16 cellular contexts compared by ENCODE assay signal in the genomic region with DNA sequence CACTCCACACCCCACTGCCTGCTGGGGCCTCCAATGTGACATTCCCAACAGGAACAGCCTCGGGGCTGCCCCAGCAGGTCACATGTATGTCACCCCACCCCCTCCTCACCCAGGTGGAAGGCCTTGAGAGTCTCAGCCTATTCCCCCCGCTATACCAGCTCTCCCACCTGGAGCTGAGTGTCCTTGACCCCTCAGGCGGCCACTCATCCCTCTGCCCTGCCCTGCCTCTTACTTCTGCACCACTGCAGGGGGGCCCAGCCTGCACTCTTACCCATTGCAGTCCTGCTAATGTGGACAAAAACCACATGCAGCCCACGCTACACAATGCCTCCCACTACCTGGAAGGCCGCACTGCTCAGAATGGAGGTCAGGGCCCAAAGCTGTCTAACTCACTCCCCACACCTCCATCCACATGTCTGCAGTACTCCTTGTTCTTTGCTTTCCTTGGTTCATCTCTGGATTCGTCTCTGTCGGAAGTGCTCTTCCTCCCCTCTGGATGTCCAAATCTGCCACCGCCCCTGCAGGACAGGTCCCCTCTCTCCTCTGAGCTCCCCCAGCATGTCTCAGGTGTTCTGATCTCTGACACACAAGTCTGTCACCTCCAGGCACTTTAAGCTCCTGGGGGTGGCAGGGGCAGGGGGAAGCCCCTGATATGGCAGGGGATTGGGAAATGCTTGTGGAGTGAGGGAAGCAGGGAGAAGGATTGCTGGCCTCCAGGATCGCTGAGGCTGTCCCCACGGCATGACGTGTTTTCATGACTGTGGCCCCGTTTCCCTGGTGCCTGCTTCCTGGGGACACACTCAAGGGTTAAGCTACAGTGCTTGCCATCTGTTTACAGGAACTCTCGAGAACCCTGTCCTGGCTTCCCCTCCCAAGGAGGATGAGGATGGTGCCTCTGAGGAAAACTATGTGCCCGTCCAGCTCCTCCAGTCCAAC. TPM values are rescaled to one million over a fixed set of nuclear protein-coding genes. Genes with fewer than 3 reads are reported as not detected.
DNase-seq lines count a peak whose midpoint lies in the region; ATAC-seq, FAIRE-seq and TF ChIP-seq lines count a peak whose summit lies in the region.
"Had no signal": no experiment of that assay in that cellular context is flagged by ENCODE, and none has a peak within 500 bp of the region (broad histone marks: within the 10 kb centered on the region; RNA-seq: fewer than 3 reads in every experiment).

No MANE protein-coding gene starts in this region.

- no peak overlapping the region for H3K4me2 ChIP-seq in astrocyte (ENCODE audit: low read length)

- no peaks in the 10 kb centered on the region for H3K27me3 Mint-ChIP-seq in CD4-positive, alpha-beta T cell
- H3K27me3 Mint-ChIP-seq in astrocyte (ENCODE audit: low read depth, unreplicated experiment): peaks cover 4% of the 10 kb centered on the region
- H3K27me3 Mint-ChIP-seq in natural killer cell treated with Interleukin-12 subunit alpha and Interleukin-12 subunit beta and Interleukin-15 and Interleukin-18, amount 100 ng/mL, for 72 hours: no peaks in the 10 kb centered on the region
- H3K27me3 Mint-ChIP-seq: B cell had no signal

- CTCF ChIA-PET in CD4-positive, alpha-beta T cell (lab: Charles Lee): no interaction called here

- POLR2A ChIA-PET in CD4-positive, alpha-beta T cell (lab: Charles Lee): interaction anchor here (1.6 kb wide), 1 partner anchor 55 kb away, joined by 4 read pairs; a partner anchor contains a TSS

- H4K20me1 ChIP-seq in astrocyte (ENCODE audit: insufficient read depth, low read length): peaks cover 21% of the 10 kb centered on the region

- H3K27me3 ChIP-seq in CD4-positive, alpha-beta T cell (ENCODE audit: control insufficient read depth, insufficient read depth, low read length): no peaks in the 10 kb centered on the region
- H3K27me3 ChIP-seq in astrocyte (ENCODE audit: insufficient read depth, low read length) (no peaks in the 10 kb centered on the region), vagina (no peaks in the 10 kb centered on the region)
- H3K27me3 ChIP-seq: cardiac muscle cell, SJSA1 had no signal

- H3K4me3 ChIP-seq in astrocyte (ENCODE audit: insufficient read depth, low read depth, low read length) (no peak overlapping the region), vagina (no peak overlapping the region)
- H3K4me3 ChIP-seq: cardiac muscle cell, prostate gland, SJSA1 had no signal

- H3K9me3 ChIP-seq in CD4-positive, alpha-beta T cell (ENCODE audit: control insufficient read depth, low read length): no peaks in the 10 kb centered on the region
- H3K9me3 ChIP-seq in astrocyte (ENCODE audit: insufficient read depth, low read depth, low read length): no peaks in the 10 kb centered on the region
- H3K9me3 ChIP-seq in vagina: no peaks in the 10 kb centered on the region
- H3K9me3 ChIP-seq: prostate gland, SJSA1 had no signal

- FAIRE-seq in astrocyte (lab: Jason Lieb, UNC): no peak

- ATAC-seq in CD4-positive, alpha-beta T cell (ENCODE audit: poor library complexity): no peak
- no peak for ATAC-seq in natural killer cell treated with Interleukin-12 subunit alpha and Interleukin-12 subunit beta and Interleukin-15 and Interleukin-18, amount 100 ng/mL, for 72 hours
- no peak for ATAC-seq in GM21717 (IDR thresholded peaks at IDR 0.05; ENCODE audit: unreplicated experiment)
- ATAC-seq: left cardiac atrium had no signal

- H3K4me3 Mint-ChIP-seq in CD4-positive, alpha-beta T cell: peak overlapping the region; percentile 30
- H3K4me3 Mint-ChIP-seq in astrocyte (ENCODE audit: unreplicated experiment): peak overlapping the region; percentile 11
- no peak overlapping the region for H3K4me3 Mint-ChIP-seq in natural killer cell treated with Interleukin-12 subunit alpha and Interleukin-12 subunit beta and Interleukin-15 and Interleukin-18, amount 100 ng/mL, for 72 hours

- H3K27ac Mint-ChIP-seq in CD4-positive, alpha-beta T cell: peak overlapping the region; percentile 96
- peak overlapping the region; percentile 64 for H3K27ac Mint-ChIP-seq in astrocyte (ENCODE audit: unreplicated experiment)
- peak overlapping the region; percentile 70 to 97 for H3K27ac Mint-ChIP-seq in natural killer cell treated with Interleukin-12 subunit alpha and Interleukin-12 subunit beta and Interleukin-15 and Interleukin-18, amount 100 ng/mL, for 72 hours

- intact Hi-C loops in CD4-positive, alpha-beta T cell (cut with DNase I, micrococcal nuclease): loop anchor here in 1 of 2 experiments (2.0 to 5.0 kb wide), 5 partner anchors 17 to 1881 kb away; a partner anchor contains a TSS
- intact Hi-C loops in vagina (cut with DNase I): loop anchor here (10.0 kb wide), 1 partner anchor 151 kb away; no protein-coding TSS in a partner anchor
- intact Hi-C loops in posterior cingulate gyrus (cut with DNase I): loop anchor here (5.0 kb wide), 1 partner anchor 74 kb away; no protein-coding TSS in a partner anchor

- no peak for DNase-seq in CD4-positive, alpha-beta T cell
- DNase-seq in astrocyte (ENCODE audit: low read depth) (no peak), vagina (ENCODE audit: extremely low spot score in 2 of 2) (no peak), posterior cingulate gyrus (no peak)
- no peak for DNase-seq in natural killer cell treated with Interleukin-12 subunit alpha and Interleukin-12 subunit beta and Interleukin-15 and Interleukin-18, amount 100 ng/mL, for 72 hours (ENCODE audit: low spot score)
- DNase-seq: effector CD8-positive, alpha-beta T cell; hypothalamus; Karpas-422; left cardiac atrium; NCI-H1436 treated with DMSO at 0.1 percent for 48 hours had no signal

- peak overlapping the region; percentile 25 for H3K27ac ChIP-seq in CD4-positive, alpha-beta T cell (ENCODE audit: low read depth, low read length)
- H3K27ac ChIP-seq in astrocyte (ENCODE audit: low read depth, low read length): no peak overlapping the region
- no peak overlapping the region for H3K27ac ChIP-seq in vagina
- H3K27ac ChIP-seq: cardiac muscle cell, prostate gland, SJSA1 had no signal

- H3K79me2 ChIP-seq in astrocyte (ENCODE audit: insufficient read depth, low read length): peaks cover 24% of the 10 kb centered on the region

- TF ChIP-seq POLR2A in GM19099 (IDR thresholded peaks at IDR 0.05; ENCODE audit: extremely low read depth, insufficient read length, low read depth) (peak; percentile 2), vagina (IDR thresholded peaks at IDR 0.05) (no peak)

- H3K4me1 Mint-ChIP-seq in CD4-positive, alpha-beta T cell (ENCODE audit: low read depth): peaks cover 36% of the 10 kb centered on the region
- H3K4me1 Mint-ChIP-seq in astrocyte (ENCODE audit: low read depth, unreplicated experiment): no peaks in the 10 kb centered on the region
- peaks cover 39 to 43% of the 10 kb centered on the region in 2 donors for H3K4me1 Mint-ChIP-seq in natural killer cell treated with Interleukin-12 subunit alpha and Interleukin-12 subunit beta and Interleukin-15 and Interleukin-18, amount 100 ng/mL, for 72 hours (ENCODE audit: low read depth in 2 of 2)

- peaks cover 31% of the 10 kb centered on the region for H3K36me3 Mint-ChIP-seq in CD4-positive, alpha-beta T cell (ENCODE audit: low read depth)
- H3K36me3 Mint-ChIP-seq in astrocyte (ENCODE audit: low read depth, unreplicated experiment): peaks cover 17% of the 10 kb centered on the region
- H3K36me3 Mint-ChIP-seq in natural killer cell treated with Interleukin-12 subunit alpha and Interleukin-12 subunit beta and Interleukin-15 and Interleukin-18, amount 100 ng/mL, for 72 hours: peaks cover 16% of the 10 kb centered on the region

- H3K9ac ChIP-seq in astrocyte (ENCODE audit: low read length): no peak overlapping the region

- H3K36me3 ChIP-seq in astrocyte (ENCODE audit: insufficient read depth, low read length) (peaks cover 12% of the 10 kb centered on the region), vagina (peaks cover 0 to 6% of the 10 kb centered on the region in 2 donors)
- H3K36me3 ChIP-seq: prostate gland had no signal

- H3K4me1 ChIP-seq in astrocyte (ENCODE audit: insufficient read depth, low read length) (peaks cover 19% of the 10 kb centered on the region), vagina (peaks cover 28% of the 10 kb centered on the region)

- no peaks in the 10 kb centered on the region for H3K9me3 Mint-ChIP-seq in CD4-positive, alpha-beta T cell
- H3K9me3 Mint-ChIP-seq in astrocyte (ENCODE audit: unreplicated experiment): peaks cover 2% of the 10 kb centered on the region
- H3K9me3 Mint-ChIP-seq in natural killer cell treated with Interleukin-12 subunit alpha and Interleukin-12 subunit beta and Interleukin-15 and Interleukin-18, amount 100 ng/mL, for 72 hours: no peaks in the 10 kb centered on the region

- H2AFZ ChIP-seq in astrocyte (ENCODE audit: low read depth, low read length): no peak overlapping the region

- TF ChIP-seq CTCF in CD4-positive, alpha-beta T cell (IDR thresholded peaks at IDR 0.05): no peak
- TF ChIP-seq CTCF in astrocyte (IDR thresholded peaks at IDR 0.05; ENCODE audit: insufficient read depth, low read depth, low read length) (no peak), vagina (IDR thresholded peaks at IDR 0.05) (no peak)

RNA-seq across cellular contexts. Expression of a gene that starts 20.8 kb away (rescaled TPM):
- 10 to 100 TPM; 42.8 to 45.2 TPM for total RNA-seq in CD4-positive, alpha-beta T cell
- total RNA-seq in astrocyte (0.50 and 0.86 TPM in 2 replicates), vagina (22.3 TPM)
- total RNA-seq in natural killer cell treated with Interleukin-12 subunit alpha and Interleukin-12 subunit beta and Interleukin-15 and Interleukin-18, amount 100 ng/mL, for 72 hours: 100 to 1,000 TPM in 1 of 2 donors, 10 to 100 TPM in 1; 83.8 to 125 TPM

RNA-seq across cellular contexts. Expression of a gene that starts 55.3 kb away (rescaled TPM):
- 100 to 1,000 TPM; 646 to 647 TPM for total RNA-seq in CD4-positive, alpha-beta T cell
- total RNA-seq in astrocyte: 1,755 and 1,783 TPM in 2 replicates
- total RNA-seq in natural killer cell treated with Interleukin-12 subunit alpha and Interleukin-12 subunit beta and Interleukin-15 and Interleukin-18, amount 100 ng/mL, for 72 hours: 1,000 to 10,000 TPM; 1,085 to 1,889 TPM
- total RNA-seq in vagina: 625 TPM

RNA-seq across cellular contexts. Expression of a gene that starts 55.8 kb away (rescaled TPM):
- 1 to 10 TPM; 1.5 to 1.9 TPM for total RNA-seq in CD4-positive, alpha-beta T cell
- total RNA-seq in astrocyte (0.36 TPM in 2 replicates), vagina (1.7 TPM)
- 1 to 10 TPM; 1.9 to 2.6 TPM for total RNA-seq in natural killer cell treated with Interleukin-12 subunit alpha and Interleukin-12 subunit beta and Interleukin-15 and Interleukin-18, amount 100 ng/mL, for 72 hours

Comparison
In these comparisons a context has a peak if more than half of its experiments do, and no peak if none do; other contexts are left out.
1. RNA of a gene that starts 20.8 kb away (total RNA-seq): 83.8 to 125 TPM in natural killer cell treated with Interleukin-12 subunit alpha and Interleukin-12 subunit beta and Interleukin-15 and Interleukin-18, amount 100 ng/mL, for 72 hours, 42.8 to 45.2 TPM in CD4-positive, alpha-beta T cell and 22.3 TPM in vagina (single experiment); 0.50 to 0.86 TPM in astrocyte; every median in the first group is over 10 times any median in the second.
2. Peak in every context shown above with its lines, with median percentiles within 50 percentile points of each other: H3K27ac Mint-ChIP-seq.